In genomic region chr20:64161595-64162238, GRCh38 we compare ENCODE assay signal across 8 cellular contexts. TPM values are rescaled to one million over a fixed set of nuclear protein-coding genes. Genes with fewer than 3 reads are reported as not detected.
DNase-seq lines count a peak whose midpoint lies in the region; ATAC-seq and TF ChIP-seq lines count a peak whose summit lies in the region.

No MANE protein-coding gene starts in this region.

- intact Hi-C loops in left colon (cut with DNase I, micrococcal nuclease) = no loop called here

- TF ChIP-seq CTCF in astrocyte of the cerebellum (IDR thresholded peaks at IDR 0.05; ENCODE audit: low read depth, low read length, missing control alignments) = no peak

- ATAC-seq in left colon (peak; percentile 82), GM21737 (IDR thresholded peaks at IDR 0.05; ENCODE audit: unreplicated experiment) (no peak)

- H3K4me3 ChIP-seq in astrocyte of the cerebellum (ENCODE audit: low read depth, low read length) = no peak overlapping the region

- in situ Hi-C loops in astrocyte of the cerebellum (cut with HindIII; ENCODE audit: low sequenced_read_pairs) = no loop called here

- DNase-seq in GM03348 (ENCODE audit: low spot score) = peak; percentile 72
- peak; percentile 19 for DNase-seq in NCI-H1048 (lab: John Stamatoyannopoulos, UW)
- peak; percentile 9 for DNase-seq in astrocyte of the cerebellum (ENCODE audit: low read depth)
- DNase-seq in left colon = peak in 1 of 2 donors; percentile 55
- DNase-seq in DMS114 treated with DMSO at 0.1 percent for 48 hours (lab: John Stamatoyannopoulos, UW; ENCODE audit: unreplicated experiment) = no peak
- DNase-seq in superior temporal gyrus (ENCODE audit: extremely low spot score) = no peak
- no peak for DNase-seq in middle frontal gyrus (ENCODE audit: extremely low spot score, low spot score)

RNA-seq across cellular contexts. Expression of gene MYT1, which starts 2.5 kb away (rescaled TPM):
- total RNA-seq in left colon = under 1 TPM; 0.06 to 0.11 TPM

RNA-seq across cellular contexts. Expression of gene NPBWR2, which starts 54.4 kb away (rescaled TPM):
- not detected for total RNA-seq in left colon

Comparison
In these comparisons a context has a peak if more than half of its experiments do, and no peak if none do; other contexts are left out.
1. DNase-seq: peak in GM03348 (single experiment), NCI-H1048 (single experiment) and astrocyte of the cerebellum (single experiment); none in DMS114 treated with DMSO at 0.1 percent for 48 hours (single experiment), superior temporal gyrus (single experiment) and middle frontal gyrus (single experiment).